8 cellular contexts compared by ENCODE assay signal in the genomic region with DNA sequence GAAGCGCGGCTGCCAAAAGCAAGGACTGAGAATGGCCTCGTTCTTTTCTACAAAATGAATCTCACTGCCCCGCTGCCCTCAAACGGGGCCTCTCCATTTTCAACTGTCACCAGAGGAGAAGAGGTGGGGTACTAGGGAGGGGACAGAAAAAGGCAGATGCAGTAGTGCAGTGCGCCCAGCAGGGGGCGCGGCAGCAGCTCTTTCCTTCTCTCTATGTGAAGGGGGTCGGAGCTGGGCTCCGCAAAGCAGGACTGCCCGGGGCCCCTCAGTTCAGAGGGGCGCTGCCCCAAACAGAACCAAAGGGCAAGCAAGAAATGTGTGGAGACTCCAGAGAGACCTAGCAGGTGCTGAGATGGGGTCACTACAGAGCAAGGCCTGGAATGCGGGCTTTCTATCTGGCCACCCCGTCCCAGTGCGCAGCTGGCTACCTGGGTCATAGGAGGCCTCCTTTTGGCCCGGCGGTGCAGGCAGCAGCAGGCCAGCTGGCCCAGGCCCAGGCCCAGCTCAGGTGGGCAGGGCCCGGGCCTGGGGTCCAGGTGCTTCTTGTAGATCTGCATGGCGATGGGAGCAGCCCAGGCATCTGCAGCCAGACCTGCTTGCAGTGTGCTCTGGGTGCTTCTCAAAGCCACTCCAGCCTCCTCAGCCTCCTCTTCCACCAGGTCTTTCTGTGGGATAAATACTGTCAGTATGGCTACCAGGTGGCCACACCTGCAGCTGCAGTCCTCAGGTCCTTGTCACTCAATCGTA. TPM values are rescaled to one million over a fixed set of nuclear protein-coding genes. Genes with fewer than 3 reads are reported as not detected.
A peak's percentile ranks its signal among the peaks of the same experiment; 100 is the strongest.
DNase-seq lines count a peak whose midpoint lies in the region; ATAC-seq and TF ChIP-seq lines count a peak whose summit lies in the region.

No MANE protein-coding gene starts in this region.

- no peak overlapping the region for H3K27ac ChIP-seq in lower lobe of right lung
- H3K27ac ChIP-seq in thoracic aorta: no peak overlapping the region

- TF ChIP-seq CTCF in lower lobe of right lung (IDR thresholded peaks at IDR 0.05) (peak; percentile 84), thoracic aorta (IDR thresholded peaks at IDR 0.05) (peak; percentile 86)

- peak; percentile 55 for ATAC-seq in HG03342 (IDR thresholded peaks at IDR 0.05; ENCODE audit: unreplicated experiment)
- peak; percentile 64 to 73 for ATAC-seq in lower lobe of right lung
- ATAC-seq in thoracic aorta (ENCODE audit: insufficient number of reproducible peaks, low FRiP score, low read depth): no peak
- ATAC-seq in HG02981 (IDR thresholded peaks at IDR 0.05; ENCODE audit: unreplicated experiment): no peak

- intact Hi-C loops in lower lobe of right lung (cut with DNase I): no loop called here

- H3K4me1 ChIP-seq in lower lobe of right lung: peaks cover 26% of the 10 kb centered on the region
- H3K4me1 ChIP-seq in thoracic aorta (ENCODE audit: control insufficient read depth in 1 of 2, low read depth in 2 of 2): peaks cover 0 to 2% of the 10 kb centered on the region in 2 donors

- H3K9me3 ChIP-seq in lower lobe of right lung (no peaks in the 10 kb centered on the region), thoracic aorta (no peaks in the 10 kb centered on the region)

- H3K36me3 ChIP-seq in lower lobe of right lung (peaks cover 27% of the 10 kb centered on the region), thoracic aorta (no peaks in the 10 kb centered on the region)

- DNase-seq in ELF-1 (ENCODE audit: low read depth, low spot score) (peak; percentile 89), UCSD-AML1 (lab: John Stamatoyannopoulos, UW; ENCODE audit: unreplicated experiment) (peak; percentile 39), cerebellum (ENCODE audit: low spot score) (peak; percentile 45), lower lobe of right lung (peak; percentile 56), thoracic aorta (ENCODE audit: low spot score) (no peak), GF-D8 (lab: John Stamatoyannopoulos, UW) (no peak)

- H3K4me3 ChIP-seq in lower lobe of right lung (no peak overlapping the region), thoracic aorta (no peak overlapping the region)

- H3K27me3 ChIP-seq in lower lobe of right lung (ENCODE audit: low read depth): no peaks in the 10 kb centered on the region
- H3K27me3 ChIP-seq in thoracic aorta (replicated peaks; ENCODE audit: insufficient read depth): no peaks in the 10 kb centered on the region

RNA-seq across cellular contexts. Expression of a gene that starts 5.9 kb away (rescaled TPM):
- 10.9 TPM for total RNA-seq in cerebellum
- 73.1 TPM for total RNA-seq in lower lobe of right lung
- total RNA-seq in thoracic aorta: 10 to 100 TPM; 71.0 to 83.9 TPM

RNA-seq across cellular contexts. Expression of a gene that starts 41.2 kb away (rescaled TPM):
- total RNA-seq in cerebellum: 1.3 TPM
- 7.6 TPM for total RNA-seq in lower lobe of right lung
- total RNA-seq in thoracic aorta: 10 to 100 TPM in 1 of 2 donors, under 1 TPM in 1; 0.78 to 23.4 TPM

RNA-seq across cellular contexts. Expression of a gene that starts 42.2 kb away (rescaled TPM):
- 20.0 TPM for total RNA-seq in cerebellum
- 48.4 TPM for total RNA-seq in lower lobe of right lung
- 10 to 100 TPM; 51.6 to 58.9 TPM for total RNA-seq in thoracic aorta

Comparison
In these comparisons a context has a peak if more than half of its experiments do, and no peak if none do; other contexts are left out.
1. DNase-seq: peak in ELF-1 (single experiment), UCSD-AML1 (single experiment), cerebellum (single experiment) and lower lobe of right lung (single experiment); none in thoracic aorta (single experiment) and GF-D8 (single experiment).
2. ATAC-seq: peak in HG03342 (single experiment) and lower lobe of right lung (2 of 2); none in thoracic aorta (single experiment) and HG02981 (single experiment).